23 cellular contexts compared by ENCODE assay signal in the genomic region with DNA sequence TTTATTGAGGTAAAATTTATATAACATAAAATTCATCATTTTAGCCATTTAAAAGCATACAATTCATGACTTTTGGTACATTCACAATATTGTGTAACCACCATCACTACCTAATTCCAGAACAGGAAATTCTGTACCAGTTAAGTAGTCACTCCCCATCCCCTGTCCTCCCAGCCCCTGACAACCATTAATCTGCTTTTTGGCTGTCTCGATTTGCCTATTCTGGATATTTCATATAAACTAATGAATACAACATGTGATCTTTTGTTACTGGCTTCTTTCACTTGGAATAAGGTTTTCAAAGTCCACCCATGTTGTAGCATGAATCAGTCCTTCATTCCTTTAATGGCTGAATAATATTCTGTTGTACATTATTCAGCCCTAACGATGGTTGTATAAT.
"Had no signal": no experiment of that assay in that cellular context is flagged by ENCODE, and none has a peak within 500 bp of the region (broad histone marks: within the 10 kb centered on the region; RNA-seq: fewer than 3 reads in every experiment).

No MANE protein-coding gene starts in this region.

- H3K4me2 ChIP-seq: smooth muscle cell had no signal

- H3K4me1 ChIP-seq: left ventricle myocardium inferior, right atrium auricular region, right lobe of liver, uterus had no signal

- ATAC-seq: mucosa of descending colon; naive thymus-derived CD4-positive, alpha-beta T cell; natural killer cell treated with Interleukin-12 subunit alpha and Interleukin-12 subunit beta and Interleukin-15 and Interleukin-18, amount 100 ng/mL, for 72 hours; right lobe of liver; stimulated activated memory B cell treated with anti-CD40 and anti-IgM and Interleukin-4, amounts not matched to agents 10 μg/mL and 1 μg/mL and 100 μg/mL, for 72 hours; stimulated activated naive CD8-positive, alpha-beta T cell treated with anti-CD3 and anti-CD28 coated beads, Interleukin-15, amount 100 ng/mL, for 72 hours had no signal

- DNase-seq: islet precursor cell; left ventricle myocardium inferior; midbrain; mucosa of descending colon; naive thymus-derived CD4-positive, alpha-beta T cell; ovary; right lobe of liver; stimulated activated CD4-positive, alpha-beta T cell treated with anti-CD3 and anti-CD28 coated beads, Interleukin-1b, Interleukin-23, amount 100 ng/mL, for 48 hours; stimulated activated CD4-positive, alpha-beta T cell treated with anti-CD3 and anti-CD28 coated beads, Interleukin-2, amount 100 ng/mL, for 48 hours; stimulated activated CD4-positive, alpha-beta T cell treated with anti-CD3 and anti-CD28 coated beads, Interleukin-4, amount 100 ng/mL, for 4 hours; stimulated activated CD8-positive, alpha-beta memory T cell treated with anti-CD3 and anti-CD28 coated beads, Interleukin-4, amount 100 ng/mL, for 48 hours; stimulated activated naive CD4-positive, alpha-beta T cell treated with Interleukin-2 at 50 U/mL for 16 hours; stimulated activated naive CD8-positive, alpha-beta T cell treated with anti-CD3 and anti-CD28 coated beads, Interleukin-15, amount 100 ng/mL, for 72 hours; substantia nigra; uterus had no signal

- H3K27me3 Mint-ChIP-seq: progenitor cell of endocrine pancreas; stimulated activated memory B cell treated with anti-CD40 and anti-IgM and Interleukin-4, amounts not matched to agents 10 μg/mL and 1 μg/mL and 100 μg/mL, for 72 hours; stimulated activated naive CD8-positive, alpha-beta T cell treated with anti-CD3 and anti-CD28 coated beads, Interleukin-15, amount 100 ng/mL, for 72 hours had no signal

- H3K4me3 Mint-ChIP-seq: naive thymus-derived CD4-positive, alpha-beta T cell; natural killer cell treated with Interleukin-12 subunit alpha and Interleukin-12 subunit beta and Interleukin-15 and Interleukin-18, amount 100 ng/mL, for 72 hours; stimulated activated memory B cell treated with anti-CD40 and anti-IgM and Interleukin-4, amounts not matched to agents 10 μg/mL and 1 μg/mL and 100 μg/mL, for 72 hours; stimulated activated naive CD8-positive, alpha-beta T cell treated with anti-CD3 and anti-CD28 coated beads, Interleukin-15, amount 100 ng/mL, for 72 hours; type B pancreatic cell had no signal

- H3K36me3 ChIP-seq: ovary, right lobe of liver, uterus had no signal

- H3K36me3 Mint-ChIP-seq: type B pancreatic cell had no signal

- H3K27ac Mint-ChIP-seq: naive thymus-derived CD4-positive, alpha-beta T cell; natural killer cell treated with Interleukin-12 subunit alpha and Interleukin-12 subunit beta and Interleukin-15 and Interleukin-18, amount 100 ng/mL, for 72 hours; progenitor cell of endocrine pancreas; stimulated activated memory B cell treated with anti-CD40 and anti-IgM and Interleukin-4, amounts not matched to agents 10 μg/mL and 1 μg/mL and 100 μg/mL, for 72 hours; stimulated activated naive CD8-positive, alpha-beta T cell treated with anti-CD3 and anti-CD28 coated beads, Interleukin-15, amount 100 ng/mL, for 72 hours; type B pancreatic cell had no signal

- H3K4me1 Mint-ChIP-seq: naive thymus-derived CD4-positive, alpha-beta T cell; stimulated activated memory B cell treated with anti-CD40 and anti-IgM and Interleukin-4, amounts not matched to agents 10 μg/mL and 1 μg/mL and 100 μg/mL, for 72 hours; stimulated activated naive CD8-positive, alpha-beta T cell treated with anti-CD3 and anti-CD28 coated beads, Interleukin-15, amount 100 ng/mL, for 72 hours had no signal

- H3K9me3 Mint-ChIP-seq: natural killer cell treated with Interleukin-12 subunit alpha and Interleukin-12 subunit beta and Interleukin-15 and Interleukin-18, amount 100 ng/mL, for 72 hours; stimulated activated naive CD8-positive, alpha-beta T cell treated with anti-CD3 and anti-CD28 coated beads, Interleukin-15, amount 100 ng/mL, for 72 hours had no signal

- H3K4me3 ChIP-seq: left ventricle myocardium inferior, lung, mucosa of descending colon, ovary, right atrium auricular region, right lobe of liver, smooth muscle cell, tibial nerve, uterus had no signal

- H3K27ac ChIP-seq: left ventricle myocardium inferior, ovary, right atrium auricular region, right lobe of liver, tibial nerve, uterus had no signal

- H3K27me3 ChIP-seq: ovary, right atrium auricular region, right lobe of liver, tibial nerve, uterus had no signal

- H3K9me3 ChIP-seq: left ventricle myocardium inferior, mucosa of descending colon, ovary, right atrium auricular region, right lobe of liver, tibial nerve, uterus had no signal
